In genomic region chr18:57997820-57998219, GRCh38 we compare ENCODE assay signal across 25 cellular contexts.
"Had no signal": no experiment of that assay in that cellular context is flagged by ENCODE, and none has a peak within 500 bp of the region (broad histone marks: within the 10 kb centered on the region; RNA-seq: fewer than 3 reads in every experiment).

No MANE protein-coding gene starts in this region.

- H3K4me3 ChIP-seq: breast epithelium, Peyer's patch, SJCRH30 had no signal

- DNase-seq: activated CD4-positive, alpha-beta T cell treated with anti-CD3 and anti-CD28 coated beads for 36 hours; activated CD4-positive, alpha-beta T cell treated with anti-CD3 and anti-CD28 coated beads, Interleukin-2, amount 50 U/mL, for 1 hour; activated CD8-positive, alpha-beta memory T cell treated with anti-CD3 and anti-CD28 coated beads, Interleukin-2, amount 50 U/mL, for 48 hours; activated CD8-positive, alpha-beta T cell treated with anti-CD3 and anti-CD28 coated beads for 36 hours; activated effector memory CD4-positive, alpha-beta T cell treated with Interleukin-2 at 50 U/mL for 16 hours; activated naive CD4-positive, alpha-beta T cell; activated T-cell treated with anti-CD3 and anti-CD28 coated beads, Interleukin-2, amount 50 U/mL, for 24 hours; aorta; caudate nucleus; KBM-7; NCI-H1105; NCI-H1436; NCI-H1694 treated with DMSO at 0.1 percent for 48 hours; NCI-H2029 treated with DMSO at 0.1 percent for 48 hours; NCI-H345; NCI-H510A; NCI-H526 treated with DMSO at 0.1 percent for 48 hours; Peyer's patch; Right ventricle myocardium superior; SJCRH30; SK-N-SH; T-helper 1 cell; WERI-Rb-1 had no signal

- H3K36me3 ChIP-seq: breast epithelium, Peyer's patch, SJCRH30, WERI-Rb-1 had no signal

- ATAC-seq: activated CD4-positive, alpha-beta T cell treated with anti-CD3 and anti-CD28 coated beads for 36 hours; activated CD8-positive, alpha-beta T cell treated with anti-CD3 and anti-CD28 coated beads for 36 hours had no signal

- H3K4me1 ChIP-seq: breast epithelium, Peyer's patch, SJCRH30 had no signal

- H3K9ac ChIP-seq: SK-N-SH had no signal

- H3K4me2 ChIP-seq: SK-N-SH had no signal

- H3K27me3 ChIP-seq: breast epithelium, Peyer's patch, SJCRH30 had no signal

- H3K9me3 ChIP-seq: breast epithelium, Peyer's patch, SJCRH30, SK-N-SH had no signal

- H3K27ac ChIP-seq: breast epithelium, Peyer's patch, RWPE1, SJCRH30, WERI-Rb-1 had no signal
